ENCODE assay signal across 9 cellular contexts in genomic region chr1:112508242-112509004, GRCh38. TPM values are rescaled to one million over a fixed set of nuclear protein-coding genes. Genes with fewer than 3 reads are reported as not detected.
DNase-seq lines count a peak whose midpoint lies in the region; ATAC-seq and TF ChIP-seq lines count a peak whose summit lies in the region.
"Had no signal": no experiment of that assay in that cellular context is flagged by ENCODE, and none has a peak within 500 bp of the region (broad histone marks: within the 10 kb centered on the region; RNA-seq: fewer than 3 reads in every experiment).

Gene WNT2B (plus strand): TSS chr1:112508965. CDS start chr1:112509263, 298 bp downstream.

- H3K9ac ChIP-seq in HUES48 (ENCODE audit: low read depth, low read length) = no peak within 1 kb of the TSS
- peak within 1 kb of the TSS; percentile 22 for H3K9ac ChIP-seq in mesenchymal stem cell (ENCODE audit: low read length)

- intact Hi-C loops in activated CD4-positive, alpha-beta T cell treated with anti-CD3 and anti-CD28 coated beads for 36 hours (cut with DNase I, micrococcal nuclease) = no loop called here

- H2BK120ac ChIP-seq in mesenchymal stem cell (ENCODE audit: low read depth, low read length) = peak within 1 kb of the TSS; percentile 54

- no peaks in the 10 kb centered on the region for H3K4me1 Mint-ChIP-seq in activated CD4-positive, alpha-beta T cell treated with anti-CD3 and anti-CD28 coated beads for 36 hours

- POLR2A ChIA-PET in activated CD4-positive, alpha-beta T cell treated with anti-CD3 and anti-CD28 coated beads for 36 hours (lab: Charles Lee) = no interaction called here

- H3K36me3 Mint-ChIP-seq in activated CD4-positive, alpha-beta T cell treated with anti-CD3 and anti-CD28 coated beads for 36 hours (ENCODE audit: low read depth) = no peaks in the 10 kb centered on the region

- peak within 1 kb of the TSS in 1 of 2 experiments; percentile 68 for H3K14ac ChIP-seq in mesenchymal stem cell (ENCODE audit: low read length in 2 of 2)

- H3K27me3 Mint-ChIP-seq in activated CD4-positive, alpha-beta T cell treated with anti-CD3 and anti-CD28 coated beads for 36 hours = peaks cover 26% of the 10 kb centered on the region

- CTCF ChIA-PET in activated CD4-positive, alpha-beta T cell treated with anti-CD3 and anti-CD28 coated beads for 36 hours (lab: Charles Lee) = interaction anchor here (0.6 to 1.0 kb wide), 5 partner anchors 105 to 207 kb away, joined by 3 to 4 read pairs (median 3); partner anchors contain the start of gene PPM1J

- peak within 1 kb of the TSS; percentile 26 for H2BK5ac ChIP-seq in mesenchymal stem cell (ENCODE audit: low read depth, low read length, poor library complexity, severe bottlenecking)

- H3K79me1 ChIP-seq in mesenchymal stem cell (replicated peaks; ENCODE audit: low read length, poor library complexity, severe bottlenecking) = peaks cover 9% of the 10 kb centered on the region

- peak within 1 kb of the TSS; percentile 6 to 60 for H3K4ac ChIP-seq in mesenchymal stem cell (ENCODE audit: low read depth in 1 of 2, low read length in 2 of 2)

- peak; percentile 75 for DNase-seq in activated CD4-positive, alpha-beta T cell treated with anti-CD3 and anti-CD28 coated beads for 36 hours
- no peak for DNase-seq in coronary artery (ENCODE audit: low spot score)
- DNase-seq in mesenchymal stem cell = no peak
- peak; percentile 64 for DNase-seq in stimulated activated CD8-positive, alpha-beta memory T cell treated with anti-CD3 and anti-CD28 coated beads, Interleukin-4, amount 100 ng/mL, for 48 hours
- no peak for DNase-seq in EL

- ATAC-seq in GM18502 (IDR thresholded peaks at IDR 0.05; ENCODE audit: poor library complexity, unreplicated experiment) = peak; percentile 66
- ATAC-seq in activated CD4-positive, alpha-beta T cell treated with anti-CD3 and anti-CD28 coated beads for 36 hours = peak; percentile 87
- ATAC-seq in GM21717 (IDR thresholded peaks at IDR 0.05; ENCODE audit: unreplicated experiment) = no peak

- H3K27ac Mint-ChIP-seq in activated CD4-positive, alpha-beta T cell treated with anti-CD3 and anti-CD28 coated beads for 36 hours = no peak within 1 kb of the TSS

- peak within 1 kb of the TSS; percentile 63 for H4K91ac ChIP-seq in mesenchymal stem cell (ENCODE audit: low read length)

- H3K27ac ChIP-seq in HUES48 (ENCODE audit: low read depth, low read length) (no peak within 1 kb of the TSS), coronary artery (peak within 1 kb of the TSS in 1 of 2 donors; percentile 47), mesenchymal stem cell (ENCODE audit: low read length, poor library complexity, severe bottlenecking) (peak within 1 kb of the TSS; percentile 10)

- no peaks in the 10 kb centered on the region for H3K9me3 Mint-ChIP-seq in activated CD4-positive, alpha-beta T cell treated with anti-CD3 and anti-CD28 coated beads for 36 hours (ENCODE audit: low read depth)

- under 1% methylated on average over 47 of the region's 71 CpGs for WGBS in mesenchymal stem cell

- H2AFZ ChIP-seq in mesenchymal stem cell (ENCODE audit: low read depth, low read length) = peak within 1 kb of the TSS; percentile 59

- peak within 1 kb of the TSS; percentile 67 to 85 for H2BK12ac ChIP-seq in mesenchymal stem cell (ENCODE audit: low read length in 2 of 2)

- peak within 1 kb of the TSS; percentile 83 for H4K8ac ChIP-seq in mesenchymal stem cell (ENCODE audit: low read length)

- H3K36me3 ChIP-seq in HUES48 (ENCODE audit: control insufficient read depth, insufficient read depth, low read length) (no peaks in the 10 kb centered on the region), mesenchymal stem cell (ENCODE audit: control insufficient read depth in 1 of 2, insufficient read depth in 2 of 2, low read depth in 1 of 2, low read length in 2 of 2) (no peaks in the 10 kb centered on the region)

- no peaks in the 10 kb centered on the region for H3K9me3 ChIP-seq in HUES48 (ENCODE audit: control insufficient read depth, insufficient read depth, low read length)
- H3K9me3 ChIP-seq in mesenchymal stem cell (ENCODE audit: control insufficient read depth, low read length) = no peaks in the 10 kb centered on the region

- H3K4me3 Mint-ChIP-seq in activated CD4-positive, alpha-beta T cell treated with anti-CD3 and anti-CD28 coated beads for 36 hours = peak within 1 kb of the TSS; percentile 63

- peak within 1 kb of the TSS; percentile 74 for H2AK5ac ChIP-seq in mesenchymal stem cell (ENCODE audit: low read length, severe bottlenecking)

- H3K18ac ChIP-seq in mesenchymal stem cell (ENCODE audit: low read depth in 1 of 2, low read length in 2 of 2) = peak within 1 kb of the TSS; percentile 76 to 77

- H3K27me3 ChIP-seq in HUES48 (ENCODE audit: control insufficient read depth, insufficient read depth, low read length) (peaks cover 92% of the 10 kb centered on the region), mesenchymal stem cell (ENCODE audit: control insufficient read depth in 1 of 2, insufficient read depth in 1 of 2, low read length in 2 of 2) (peaks cover 0 to 60% of the 10 kb centered on the region in 2 experiments)

- peaks cover 18% of the 10 kb centered on the region for H3K4me1 ChIP-seq in HUES48 (ENCODE audit: control insufficient read depth, insufficient read depth, low read length)
- peaks cover 40% of the 10 kb centered on the region for H3K4me1 ChIP-seq in mesenchymal stem cell (ENCODE audit: control insufficient read depth, insufficient read depth, low read depth, low read length)

- H2BK15ac ChIP-seq in mesenchymal stem cell (ENCODE audit: low read depth, poor library complexity, severe bottlenecking) = peak within 1 kb of the TSS; percentile 86

- H3K23ac ChIP-seq in mesenchymal stem cell (ENCODE audit: low read length in 2 of 2) = peak within 1 kb of the TSS in 1 of 2 experiments; percentile 66

- H3K4me2 ChIP-seq in mesenchymal stem cell (ENCODE audit: low read length, poor library complexity, severe bottlenecking) = peak within 1 kb of the TSS; percentile 78

- TF ChIP-seq CTCF in coronary artery (IDR thresholded peaks at IDR 0.05) = no peak

- H3K4me3 ChIP-seq in HUES48 (ENCODE audit: low read depth, low read length) (peak within 1 kb of the TSS; percentile 90), coronary artery (peak within 1 kb of the TSS; percentile 78), mesenchymal stem cell (ENCODE audit: insufficient read depth in 1 of 2, low read depth in 1 of 2, low read length in 2 of 2) (peak within 1 kb of the TSS; percentile 73 to 82)

RNA-seq across cellular contexts. Expression of gene WNT2B, which starts in this region (rescaled TPM):
- under 1 TPM; 0.11 to 0.12 TPM for total RNA-seq in activated CD4-positive, alpha-beta T cell treated with anti-CD3 and anti-CD28 coated beads for 36 hours
- 22.9 TPM for polyA plus RNA-seq in mesenchymal stem cell (2013, experiment 1 of 2)
- polyA plus RNA-seq in mesenchymal stem cell (2013, experiment 2 of 2) = 22.8 TPM
- total RNA-seq: activated CD8-positive, alpha-beta memory T cell treated with anti-CD3 and anti-CD28 coated beads for 36 hours had no signal

Comparison
In these comparisons a context has a peak if more than half of its experiments do, and no peak if none do; other contexts are left out.
1. Peak in DNase-seq and ATAC-seq in activated CD4-positive, alpha-beta T cell treated with anti-CD3 and anti-CD28 coated beads for 36 hours; RNA of the gene not detected or under 1 TPM.